16 cellular contexts compared by ENCODE assay signal in the genomic region with DNA sequence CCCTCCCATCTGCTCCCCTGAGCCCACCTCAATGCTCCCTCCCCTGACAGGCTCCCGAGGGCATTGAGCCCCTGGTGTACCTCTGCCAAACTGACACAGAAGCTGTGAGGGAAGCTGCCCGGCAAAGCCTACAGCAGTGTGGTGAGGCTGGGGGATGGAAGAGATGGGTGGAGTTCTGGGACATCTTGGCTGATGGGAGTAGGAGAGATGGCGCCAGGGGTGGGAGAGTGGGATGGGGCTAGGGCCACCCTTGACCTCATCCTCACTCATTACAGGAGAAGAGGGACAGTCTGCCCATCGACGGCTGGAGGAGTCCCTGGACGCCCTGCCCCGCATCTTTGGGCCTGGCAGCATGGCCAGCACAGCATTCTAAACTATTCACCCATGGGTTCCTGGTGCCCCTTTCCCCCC. TPM values are rescaled to one million over a fixed set of nuclear protein-coding genes. Genes with fewer than 3 reads are reported as not detected.
DNase-seq lines count a peak whose midpoint lies in the region; ATAC-seq, FAIRE-seq and TF ChIP-seq lines count a peak whose summit lies in the region.
"Had no signal": no experiment of that assay in that cellular context is flagged by ENCODE, and none has a peak within 500 bp of the region (broad histone marks: within the 10 kb centered on the region; RNA-seq: fewer than 3 reads in every experiment).

No MANE protein-coding gene starts in this region.

- H3K27me3 Mint-ChIP-seq in CD8-positive, alpha-beta memory T cell, result no peaks in the 10 kb centered on the region

- peak overlapping the region in 6 of 10 donors; percentile 12 to 73 (median 46) for H3K27ac ChIP-seq in heart right ventricle
- H3K27ac ChIP-seq in ascending aorta, result peak overlapping the region; percentile 23 to 24
- peak overlapping the region in 2 of 3 donors; percentile 19 to 59 for H3K27ac ChIP-seq in right lobe of liver
- H3K27ac ChIP-seq in upper lobe of right lung, result no peak overlapping the region
- no peak overlapping the region for H3K27ac ChIP-seq in CD8-positive, alpha-beta memory T cell (ENCODE audit: low read depth, low read length)
- H3K27ac ChIP-seq: SK-N-MC had no signal

- POLR2A ChIA-PET in CD8-positive, alpha-beta memory T cell (lab: Charles Lee), result interaction anchor here (0.7 kb wide), 1 partner anchor 95 kb away, joined by 5 read pairs; no protein-coding TSS in a partner anchor

- TF ChIP-seq POLR2A in right lobe of liver (IDR thresholded peaks at IDR 0.05), result no peak
- TF ChIP-seq POLR2A in H54 (IDR thresholded peaks at IDR 0.05; ENCODE audit: low read depth, low read length), result no peak

- peaks cover 0 to 85% (median 59%) of the 10 kb centered on the region in 9 donors for H3K36me3 ChIP-seq in heart right ventricle
- H3K36me3 ChIP-seq in ascending aorta, result peaks cover 60 to 61% of the 10 kb centered on the region in 2 donors
- peaks cover 0 to 19% (median 5%) of the 10 kb centered on the region in 4 donors for H3K36me3 ChIP-seq in right lobe of liver
- peaks cover 63% of the 10 kb centered on the region for H3K36me3 ChIP-seq in upper lobe of right lung
- no peaks in the 10 kb centered on the region for H3K36me3 ChIP-seq in CD8-positive, alpha-beta memory T cell (ENCODE audit: insufficient read depth, low read length)

- no peak for FAIRE-seq in H54 (lab: Jason Lieb, UNC)
- FAIRE-seq: G401.6, urothelium cell line had no signal

- no peak for TF ChIP-seq CTCF in heart right ventricle (IDR thresholded peaks at IDR 0.05)
- no peak for TF ChIP-seq CTCF in ascending aorta (IDR thresholded peaks at IDR 0.05)
- TF ChIP-seq CTCF in right lobe of liver (IDR thresholded peaks at IDR 0.05), result no peak
- TF ChIP-seq CTCF in upper lobe of right lung (IDR thresholded peaks at IDR 0.05), result no peak

- H3K27ac Mint-ChIP-seq in CD8-positive, alpha-beta memory T cell, result peak overlapping the region in 2 of 8 donors; percentile 35 to 91

- 80 to 82% methylated on average over 7 of the region's 7 CpGs for WGBS in heart right ventricle, 2 donors
- WGBS in right lobe of liver (ENCODE audit: insufficient coverage, low coverage, low lambda C conversion rate, missing lambda C conversion rate), result 71% methylated on average over 1 of the region's 7 CpGs

- no peak overlapping the region for H3K4me3 Mint-ChIP-seq in CD8-positive, alpha-beta memory T cell

- H3K9me3 ChIP-seq in heart right ventricle (no peaks in the 10 kb centered on the region), ascending aorta (no peaks in the 10 kb centered on the region), right lobe of liver (no peaks in the 10 kb centered on the region), upper lobe of right lung (no peaks in the 10 kb centered on the region)
- H3K9me3 ChIP-seq in CD8-positive, alpha-beta memory T cell (ENCODE audit: low read length), result no peaks in the 10 kb centered on the region

- H3K4me1 Mint-ChIP-seq in CD8-positive, alpha-beta memory T cell, result peaks cover 27 to 53% (median 32%) of the 10 kb centered on the region in 3 donors

- DNase-seq in heart right ventricle, result no peak
- DNase-seq in Right ventricle myocardium superior, result no peak
- DNase-seq in ascending aorta (ENCODE audit: low spot score in 2 of 2), result no peak
- DNase-seq in right lobe of liver, result peak in 1 of 3 donors; percentile 49
- peak; percentile 53 for DNase-seq in upper lobe of right lung
- DNase-seq in COLO829 (ENCODE audit: low spot score), result no peak
- DNase-seq in CD8-positive, alpha-beta memory T cell, result no peak
- no peak for DNase-seq in H54 (ENCODE audit: insufficient read length, low spot score)
- DNase-seq: activated CD4-positive, CD25-positive, alpha-beta regulatory T cell treated with anti-CD3 and anti-CD28 coated beads, Interleukin-2, amount 50 U/mL, for 72 hours; activated effector memory CD4-positive, alpha-beta T cell treated with Interleukin-2 at 50 U/mL for 16 hours; NCI-H2029 treated with DMSO at 0.1 percent for 48 hours had no signal

- CTCF ChIA-PET in CD8-positive, alpha-beta memory T cell (lab: Charles Lee), result interaction anchor here (0.6 to 10.5 kb wide), 12 partner anchors 11 to 256 kb away, joined by 3 to 235 read pairs (median 18); partner anchors contain the start of genes ACD, C16orf86, CARMIL2 and CTCF

- H3K9me3 Mint-ChIP-seq in CD8-positive, alpha-beta memory T cell, result no peaks in the 10 kb centered on the region
- H3K9me3 Mint-ChIP-seq: neural crest cell had no signal

- no peak overlapping the region for H3K4me3 ChIP-seq in heart right ventricle
- H3K4me3 ChIP-seq in ascending aorta, result no peak overlapping the region
- H3K4me3 ChIP-seq in right lobe of liver, result no peak overlapping the region
- H3K4me3 ChIP-seq in upper lobe of right lung, result no peak overlapping the region
- H3K4me3 ChIP-seq in CD8-positive, alpha-beta memory T cell (ENCODE audit: low read length), result no peak overlapping the region
- H3K4me3 ChIP-seq: SK-N-MC, smooth muscle cell had no signal

- H3K27me3 ChIP-seq in heart right ventricle (no peaks in the 10 kb centered on the region), ascending aorta (no peaks in the 10 kb centered on the region), right lobe of liver (no peaks in the 10 kb centered on the region), upper lobe of right lung (no peaks in the 10 kb centered on the region)
- H3K27me3 ChIP-seq in CD8-positive, alpha-beta memory T cell (ENCODE audit: insufficient read depth, low read length, poor library complexity, severe bottlenecking), result no peaks in the 10 kb centered on the region

- intact Hi-C loops in heart right ventricle (cut with DNase I) (loop anchor here in 4 of 10 donors (10.0 kb wide), 2 partner anchors 99 to 399 kb away; partner anchors contain the start of genes CARMIL2 (in 3 of the 4) and LCAT (in 1 of the 4)), Right ventricle myocardium superior (cut with DNase I) (loop anchor here (10.0 kb wide), 1 partner anchor 99 kb away; the partner anchor contains the start of gene CARMIL2), ascending aorta (cut with DNase I) (no loop called here), right lobe of liver (cut with DNase I) (no loop called here), upper lobe of right lung (cut with DNase I) (no loop called here)

- H3K4me1 ChIP-seq in heart right ventricle, result peaks cover 19 to 84% (median 54%) of the 10 kb centered on the region in 9 donors
- peaks cover 4 to 6% of the 10 kb centered on the region in 2 donors for H3K4me1 ChIP-seq in ascending aorta
- peaks cover 0 to 19% (median 7%) of the 10 kb centered on the region in 4 donors for H3K4me1 ChIP-seq in right lobe of liver
- peaks cover 37% of the 10 kb centered on the region for H3K4me1 ChIP-seq in upper lobe of right lung
- peaks cover 41% of the 10 kb centered on the region for H3K4me1 ChIP-seq in CD8-positive, alpha-beta memory T cell (ENCODE audit: insufficient read depth, low read length)

- H3K36me3 Mint-ChIP-seq in CD8-positive, alpha-beta memory T cell, result peaks cover 0 to 34% (median 2%) of the 10 kb centered on the region in 3 donors

- ATAC-seq in heart right ventricle (no peak), Right ventricle myocardium superior (ENCODE audit: poor library complexity) (no peak), right lobe of liver (no peak), upper lobe of right lung (no peak)

RNA-seq across cellular contexts. Expression of gene CTCF, which starts 16.2 kb away (rescaled TPM):
- 10 to 100 TPM; 20.5 to 31.0 (median 24.8) TPM for total RNA-seq in heart right ventricle
- polyA plus RNA-seq in heart right ventricle, result 10 to 100 TPM; 11.9 to 20.7 TPM
- 24.9 TPM for total RNA-seq in Right ventricle myocardium superior
- total RNA-seq in ascending aorta, result 38.6 TPM
- total RNA-seq in right lobe of liver, result 10 to 100 TPM; 14.3 to 18.5 (median 17.0) TPM
- 36.0 TPM for total RNA-seq in upper lobe of right lung
- total RNA-seq in CD8-positive, alpha-beta memory T cell, result 10 to 100 TPM; 65.4 to 67.4 TPM
- 66.4 TPM for polyA plus RNA-seq in CD8-positive, alpha-beta memory T cell

RNA-seq across cellular contexts. Expression of gene RIPOR1, which starts 17.5 kb away (rescaled TPM):
- 10 to 100 TPM; 45.9 to 86.1 (median 73.8) TPM for total RNA-seq in heart right ventricle
- polyA plus RNA-seq in heart right ventricle, result 10 to 100 TPM; 40.0 to 66.9 TPM
- total RNA-seq in Right ventricle myocardium superior, result 73.7 TPM
- 182 TPM for total RNA-seq in ascending aorta
- 10 to 100 TPM; 19.9 to 35.0 (median 26.8) TPM for total RNA-seq in right lobe of liver
- 133 TPM for total RNA-seq in upper lobe of right lung
- 10 to 100 TPM; 23.2 to 27.4 TPM for total RNA-seq in CD8-positive, alpha-beta memory T cell
- 6.1 TPM for polyA plus RNA-seq in CD8-positive, alpha-beta memory T cell

Comparison
In these comparisons a context has a peak if more than half of its experiments do, and no peak if none do; other contexts are left out.
1. H3K27ac ChIP-seq: peak in heart right ventricle (6 of 10), ascending aorta (2 of 2) and right lobe of liver (2 of 3); none in upper lobe of right lung (single experiment) and CD8-positive, alpha-beta memory T cell (single experiment).